Comparison of ENCODE assay signal across 9 cellular contexts in the genomic region with DNA sequence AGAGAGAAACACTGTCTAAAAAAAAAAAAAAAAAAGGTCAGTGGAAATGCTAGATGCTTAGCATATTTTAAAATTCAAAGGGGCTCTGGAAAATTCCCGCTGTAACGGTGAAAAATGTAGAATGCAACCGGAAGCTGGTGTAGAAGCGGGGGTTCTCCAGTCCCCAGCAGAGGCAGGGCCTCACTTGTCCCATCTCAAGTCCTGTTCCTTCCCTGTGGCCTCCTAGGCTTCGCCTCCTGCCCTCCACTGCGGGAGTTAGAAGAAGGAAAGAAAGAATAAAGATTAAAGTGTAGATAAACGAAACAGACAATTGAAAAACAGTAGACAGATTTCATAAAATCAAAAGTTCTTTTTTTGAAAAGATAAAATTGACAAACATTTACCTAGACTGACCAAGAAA. TPM values are rescaled to one million over a fixed set of nuclear protein-coding genes. Genes with fewer than 3 reads are reported as not detected.
DNase-seq lines count a peak whose midpoint lies in the region; TF ChIP-seq lines count a peak whose summit lies in the region.
"Had no signal": no experiment of that assay in that cellular context is flagged by ENCODE, and none has a peak within 500 bp of the region (broad histone marks: within the 10 kb centered on the region; RNA-seq: fewer than 3 reads in every experiment).

No MANE protein-coding gene starts in this region.

- peaks cover 13% of the 10 kb centered on the region for H3K27me3 ChIP-seq in left ventricle myocardium inferior (ENCODE audit: low read depth)
- H3K27me3 ChIP-seq in tibial nerve, result no peaks in the 10 kb centered on the region

- DNase-seq in left ventricle myocardium inferior (no peak), cardiac septum (ENCODE audit: low spot score) (no peak), mesothelial cell of epicardium (ENCODE audit: low spot score in 2 of 2, unreplicated experiment in 2 of 2) (no peak), tibial nerve (ENCODE audit: low spot score in 2 of 2) (no peak), NCI-H146 treated with DMSO at 0.1 percent for 48 hours (lab: John Stamatoyannopoulos, UW; ENCODE audit: unreplicated experiment) (no peak), NCI-H1092 treated with DMSO at 0.1 percent for 48 hours (lab: John Stamatoyannopoulos, UW) (no peak)
- no peak for DNase-seq in stimulated activated CD4-positive, alpha-beta T cell treated with anti-CD3 and anti-CD28 coated beads, Interleukin-2, amount 100 ng/mL, for 24 hours

- TF ChIP-seq CTCF in left ventricle myocardium inferior (IDR thresholded peaks at IDR 0.05; ENCODE audit: borderline replicate concordance), result no peak
- TF ChIP-seq CTCF in mesothelial cell of epicardium (IDR thresholded peaks at IDR 0.05; ENCODE audit: unreplicated experiment), result no peak
- TF ChIP-seq CTCF in tibial nerve (IDR thresholded peaks at IDR 0.05), result no peak

- peak overlapping the region; percentile 81 for H3K4me3 Mint-ChIP-seq in activated naive CD8-positive, alpha-beta T cell
- H3K4me3 Mint-ChIP-seq in mesothelial cell of epicardium, result peak overlapping the region; percentile 76

- H3K4me1 ChIP-seq in left ventricle myocardium inferior, result peaks cover 11% of the 10 kb centered on the region
- H3K4me1 ChIP-seq in tibial nerve, result peaks cover 0 to 26% (median 2%) of the 10 kb centered on the region in 4 donors

- H3K36me3 ChIP-seq in left ventricle myocardium inferior (no peaks in the 10 kb centered on the region), tibial nerve (no peaks in the 10 kb centered on the region)
- H3K36me3 ChIP-seq: neutrophil had no signal

- intact Hi-C loops in left ventricle myocardium inferior (cut with micrococcal nuclease) (loop anchor here (10.0 kb wide), 1 partner anchor 61 kb away; no protein-coding TSS in a partner anchor), cardiac septum (cut with DNase I) (no loop called here)

- H3K36me3 Mint-ChIP-seq in activated naive CD8-positive, alpha-beta T cell, result no peaks in the 10 kb centered on the region
- H3K36me3 Mint-ChIP-seq in mesothelial cell of epicardium, result no peaks in the 10 kb centered on the region

- H3K27ac Mint-ChIP-seq in activated naive CD8-positive, alpha-beta T cell, result peak overlapping the region; percentile 82
- no peak overlapping the region for H3K27ac Mint-ChIP-seq in mesothelial cell of epicardium

- no peak for TF ChIP-seq POLR2A in tibial nerve (IDR thresholded peaks at IDR 0.05)

- peaks cover 16% of the 10 kb centered on the region for H3K4me1 Mint-ChIP-seq in activated naive CD8-positive, alpha-beta T cell (ENCODE audit: low read depth)
- H3K4me1 Mint-ChIP-seq in mesothelial cell of epicardium, result peaks cover 4% of the 10 kb centered on the region

- H3K27me3 Mint-ChIP-seq in activated naive CD8-positive, alpha-beta T cell, result peaks cover 10% of the 10 kb centered on the region
- H3K27me3 Mint-ChIP-seq in mesothelial cell of epicardium (ENCODE audit: low read depth), result peaks cover 47% of the 10 kb centered on the region

- H3K9me3 ChIP-seq in left ventricle myocardium inferior (replicated peaks) (no peaks in the 10 kb centered on the region), tibial nerve (no peaks in the 10 kb centered on the region)
- H3K9me3 ChIP-seq: neutrophil had no signal

- 39 to 42% methylated on average over 7 of the region's 7 CpGs for WGBS in tibial nerve, 2 donors

- H3K9me3 Mint-ChIP-seq in activated naive CD8-positive, alpha-beta T cell (ENCODE audit: low read depth), result no peaks in the 10 kb centered on the region
- H3K9me3 Mint-ChIP-seq in mesothelial cell of epicardium, result peaks cover 8% of the 10 kb centered on the region

- H3K4me3 ChIP-seq in left ventricle myocardium inferior (peak overlapping the region; percentile 57), tibial nerve (peak overlapping the region; percentile 7 to 49 (median 32))

- peak overlapping the region; percentile 63 for H3K27ac ChIP-seq in left ventricle myocardium inferior (replicated peaks)
- H3K27ac ChIP-seq in tibial nerve, result peak overlapping the region in 3 of 4 donors; percentile 13 to 49 (median 19)
- H3K27ac ChIP-seq: neutrophil had no signal

- TF ChIP-seq EP300 in tibial nerve (IDR thresholded peaks at IDR 0.05), result no peak

RNA-seq across cellular contexts. Expression of a gene that starts 14.8 kb away (rescaled TPM):
- 9.9 TPM for total RNA-seq in left ventricle myocardium inferior
- 15.5 TPM for total RNA-seq in cardiac septum
- total RNA-seq in mesothelial cell of epicardium, result 11.5 to 13.9 TPM (median 13.3 TPM) in 3 replicates
- 10 to 100 TPM in 2 of 4 donors, 1 to 10 TPM in 2; 4.8 to 11.0 (median 8.8) TPM for total RNA-seq in tibial nerve
